18 cellular contexts compared by ENCODE assay signal in genomic region chr10:46547331-46547880, GRCh38. TPM values are rescaled to one million over a fixed set of nuclear protein-coding genes. Genes with fewer than 3 reads are reported as not detected.
DNase-seq lines count a peak whose midpoint lies in the region; ATAC-seq and TF ChIP-seq lines count a peak whose summit lies in the region.
"Had no signal": no experiment of that assay in that cellular context is flagged by ENCODE, and none has a peak within 500 bp of the region (broad histone marks: within the 10 kb centered on the region; RNA-seq: fewer than 3 reads in every experiment).

No MANE protein-coding gene starts in this region.

- no peaks in the 10 kb centered on the region for H3K36me3 Mint-ChIP-seq in activated naive CD4-positive, alpha-beta T cell treated with anti-CD3 and anti-CD28 coated beads, Interleukin-2, amount 50 U/mL, for 72 hours
- no peaks in the 10 kb centered on the region for H3K36me3 Mint-ChIP-seq in activated B cell treated with CpG ODN at 0.5 μM for 24 hours (ENCODE audit: low read depth)
- H3K36me3 Mint-ChIP-seq: brain, neural progenitor cell had no signal

- WGBS in testis, 2 donors = 90 to 96% methylated on average over 5 of the region's 5 CpGs

- no peak overlapping the region for H3K4me3 ChIP-seq in lower lobe of right lung
- no peak overlapping the region for H3K4me3 ChIP-seq in testis
- H3K4me3 ChIP-seq: neural progenitor cell, SK-N-MC, smooth muscle cell had no signal

- no peak overlapping the region for H3K4me3 Mint-ChIP-seq in activated B cell treated with CpG ODN at 0.5 μM for 24 hours
- H3K4me3 Mint-ChIP-seq: brain had no signal

- H3K27ac ChIP-seq in lower lobe of right lung (peak overlapping the region; percentile 12), testis (no peak overlapping the region)
- H3K27ac ChIP-seq: HL-60, neural progenitor cell, SK-N-MC had no signal

- H3K36me3 ChIP-seq in lower lobe of right lung (peaks cover 12% of the 10 kb centered on the region), testis (ENCODE audit: low read depth, missing control alignments) (no peaks in the 10 kb centered on the region)
- H3K36me3 ChIP-seq: neural progenitor cell had no signal

- no peak for TF ChIP-seq CTCF in activated B cell treated with CpG ODN at 0.5 μM for 24 hours (IDR thresholded peaks at IDR 0.05)
- no peak for TF ChIP-seq CTCF in lower lobe of right lung (IDR thresholded peaks at IDR 0.05)
- no peak for TF ChIP-seq CTCF in testis (IDR thresholded peaks at IDR 0.05)

- CTCF ChIA-PET in activated B cell treated with CpG ODN at 0.5 μM for 24 hours (lab: Charles Lee) = no interaction called here
- CTCF ChIA-PET in HEK293T (lab: Yijun Ruan, JAX) = no interaction called here

- H3K27me3 Mint-ChIP-seq in activated B cell treated with CpG ODN at 0.5 μM for 24 hours = peaks cover 16% of the 10 kb centered on the region

- no peaks in the 10 kb centered on the region for H3K9me3 Mint-ChIP-seq in activated naive CD4-positive, alpha-beta T cell treated with anti-CD3 and anti-CD28 coated beads, Interleukin-2, amount 50 U/mL, for 72 hours
- H3K9me3 Mint-ChIP-seq in activated B cell treated with CpG ODN at 0.5 μM for 24 hours = no peaks in the 10 kb centered on the region
- H3K9me3 Mint-ChIP-seq: brain, neural progenitor cell had no signal

- no peak for ATAC-seq in activated naive CD4-positive, alpha-beta T cell treated with anti-CD3 and anti-CD28 coated beads, Interleukin-2, amount 50 U/mL, for 72 hours
- no peak for ATAC-seq in activated B cell treated with CpG ODN at 0.5 μM for 24 hours (ENCODE audit: low read depth)
- ATAC-seq in lower lobe of right lung = no peak

- H3K4me1 ChIP-seq in lower lobe of right lung = peaks cover 24% of the 10 kb centered on the region
- H3K4me1 ChIP-seq in testis = no peaks in the 10 kb centered on the region

- H3K4me1 Mint-ChIP-seq in activated B cell treated with CpG ODN at 0.5 μM for 24 hours = no peaks in the 10 kb centered on the region
- H3K4me1 Mint-ChIP-seq: brain had no signal

- H3K9me3 ChIP-seq in lower lobe of right lung (no peaks in the 10 kb centered on the region), testis (no peaks in the 10 kb centered on the region)

- no peak for TF ChIP-seq POLR2A in testis (IDR thresholded peaks at IDR 0.05)

- no peaks in the 10 kb centered on the region for H3K27me3 ChIP-seq in lower lobe of right lung (ENCODE audit: low read depth)
- no peaks in the 10 kb centered on the region for H3K27me3 ChIP-seq in testis
- H3K27me3 ChIP-seq: neural progenitor cell had no signal

- peak; percentile 5 to 48 for DNase-seq in activated naive CD4-positive, alpha-beta T cell treated with anti-CD3 and anti-CD28 coated beads, Interleukin-2, amount 50 U/mL, for 72 hours (ENCODE audit: low spot score in 2 of 2)
- DNase-seq in activated naive CD4-positive, alpha-beta T cell treated with anti-CD3 and anti-CD28 coated beads, Interleukin-2, amount 50 U/mL, for 16 hours = no peak
- DNase-seq in activated B cell treated with CpG ODN at 0.5 μM for 24 hours (peak; percentile 13), lower lobe of right lung (peak; percentile 41), testis (peak; percentile 12), HEK293T (ENCODE audit: extremely low spot score) (no peak), NCI-H2107 treated with DMSO at 0.1 percent for 48 hours (lab: John Stamatoyannopoulos, UW; ENCODE audit: unreplicated experiment) (no peak), NCI-H1930 (lab: John Stamatoyannopoulos, UW) (no peak)
- DNase-seq: activated T-cell treated with anti-CD3 and anti-CD28 coated beads, Interleukin-2, amount 50 U/mL, for 1 hour; DMS 273 treated with DMSO at 0.1 percent for 48 hours; Kasumi-1; NCI-H1436 had no signal

- POLR2A ChIA-PET in activated B cell treated with CpG ODN at 0.5 μM for 24 hours (lab: Charles Lee) (no interaction called here), HEK293T (lab: Yijun Ruan, JAX) (no interaction called here)

- H3K27ac Mint-ChIP-seq in activated naive CD4-positive, alpha-beta T cell treated with anti-CD3 and anti-CD28 coated beads, Interleukin-2, amount 50 U/mL, for 72 hours = no peak overlapping the region
- H3K27ac Mint-ChIP-seq in activated B cell treated with CpG ODN at 0.5 μM for 24 hours = no peak overlapping the region
- H3K27ac Mint-ChIP-seq: brain had no signal

- intact Hi-C loops in activated B cell treated with CpG ODN at 0.5 μM for 24 hours (cut with micrococcal nuclease) (no loop called here), lower lobe of right lung (cut with DNase I) (no loop called here), testis (cut with DNase I; ENCODE audit: low total_unique reads) (no loop called here)

TF ChIP-seq in HEK293T, 16 proteins besides CTCF, POLR2A, EP300 and RAD21:
- TF ChIP-seq LEF1 (IDR thresholded peaks at IDR 0.05; ENCODE audit: borderline replicate concordance) (no peak), NFRKB (IDR thresholded peaks at IDR 0.05) (no peak), ZNF384 (IDR thresholded peaks at IDR 0.05) (no peak), SUZ12 (IDR thresholded peaks at IDR 0.05) (no peak), FOXM1 (IDR thresholded peaks at IDR 0.05; ENCODE audit: borderline replicate concordance) (no peak), BHLHE40 (IDR thresholded peaks at IDR 0.05; ENCODE audit: borderline replicate concordance) (no peak), CTBP1 (IDR thresholded peaks at IDR 0.05; ENCODE audit: borderline replicate concordance) (no peak), L3MBTL2 (conservative IDR thresholded peaks at IDR 0.05) (no peak), ARNT (IDR thresholded peaks at IDR 0.05) (no peak), FOXK2 (IDR thresholded peaks at IDR 0.05) (no peak), TARDBP (IDR thresholded peaks at IDR 0.05) (no peak), HDGF (IDR thresholded peaks at IDR 0.05; ENCODE audit: borderline replicate concordance) (no peak), SP1 (IDR thresholded peaks at IDR 0.05) (no peak), ELF4 (IDR thresholded peaks at IDR 0.05) (no peak), FOXA1 (IDR thresholded peaks at IDR 0.05) (no peak)
- TF ChIP-seq, protein P1, sequence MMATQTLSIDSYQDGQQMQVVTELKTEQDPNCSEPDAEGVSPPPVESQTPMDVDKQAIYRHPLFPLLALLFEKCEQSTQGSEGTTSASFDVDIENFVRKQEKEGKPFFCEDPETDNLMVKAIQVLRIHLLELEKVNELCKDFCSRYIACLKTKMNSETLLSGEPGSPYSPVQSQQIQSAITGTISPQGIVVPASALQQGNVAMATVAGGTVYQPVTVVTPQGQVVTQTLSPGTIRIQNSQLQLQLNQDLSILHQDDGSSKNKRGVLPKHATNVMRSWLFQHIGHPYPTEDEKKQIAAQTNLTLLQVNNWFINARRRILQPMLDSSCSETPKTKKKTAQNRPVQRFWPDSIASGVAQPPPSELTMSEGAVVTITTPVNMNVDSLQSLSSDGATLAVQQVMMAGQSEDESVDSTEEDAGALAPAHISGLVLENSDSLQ (IDR thresholded peaks at IDR 0.05) = no peak

RNA-seq across cellular contexts. Expression of gene GPRIN2, which starts 9.1 kb away (rescaled TPM):
- not detected for total RNA-seq in activated naive CD4-positive, alpha-beta T cell treated with anti-CD3 and anti-CD28 coated beads, Interleukin-2, amount 50 U/mL, for 72 hours
- not detected in 2 replicates for total RNA-seq in activated B cell treated with CpG ODN at 0.5 μM for 24 hours
- 42.1 TPM for total RNA-seq in lower lobe of right lung
- 1 to 10 TPM; 4.3 to 4.9 TPM for total RNA-seq in testis
- 5.7 TPM for polyA plus RNA-seq in testis (ENCODE audit: insufficient read depth, low read depth, low replicate concordance)
- total RNA-seq: lung microvascular endothelial cell, smooth muscle cell had no signal

RNA-seq across cellular contexts. Expression of gene SYT15, which starts 31.5 kb away (rescaled TPM):
- total RNA-seq in activated naive CD4-positive, alpha-beta T cell treated with anti-CD3 and anti-CD28 coated beads, Interleukin-2, amount 50 U/mL, for 72 hours = 1 to 10 TPM in 1 of 2 donors, under 1 TPM in 1; 0.27 to 1.4 TPM
- total RNA-seq in activated B cell treated with CpG ODN at 0.5 μM for 24 hours = 0.86 and 1.1 TPM in 2 replicates
- 34.5 TPM for total RNA-seq in lower lobe of right lung
- 1 to 10 TPM; 1.7 to 3.6 TPM for total RNA-seq in testis
- polyA plus RNA-seq in testis (ENCODE audit: insufficient read depth, low read depth, low replicate concordance) = 2.1 TPM

Comparison
In these comparisons a context has a peak if more than half of its experiments do, and no peak if none do; other contexts are left out.
1. DNase-seq: peak in activated naive CD4-positive, alpha-beta T cell treated with anti-CD3 and anti-CD28 coated beads, Interleukin-2, amount 50 U/mL, for 72 hours (2 of 2), activated B cell treated with CpG ODN at 0.5 μM for 24 hours (single experiment), lower lobe of right lung (single experiment) and testis (single experiment); none in activated naive CD4-positive, alpha-beta T cell treated with anti-CD3 and anti-CD28 coated beads, Interleukin-2, amount 50 U/mL, for 16 hours (single experiment), HEK293T (single experiment), NCI-H2107 treated with DMSO at 0.1 percent for 48 hours (single experiment) and NCI-H1930 (0 of 2).